8 cellular contexts compared by ENCODE assay signal in genomic region chr4:139301143-139301820, GRCh38. TPM values are rescaled to one million over a fixed set of nuclear protein-coding genes. Genes with fewer than 3 reads are reported as not detected.
DNase-seq lines count a peak whose midpoint lies in the region; ATAC-seq, FAIRE-seq and TF ChIP-seq lines count a peak whose summit lies in the region.

TSS of gene NAA15 (plus strand) at chr4:139301505. CDS start at chr4:139301778, 273 bp downstream.

- H3K79me2 ChIP-seq in OCI-LY1 (ENCODE audit: insufficient read depth, low read length), result peaks cover 53% of the 10 kb centered on the region

- BruUV-seq in Calu3 (replicated peaks; lab: Mats Ljungman, UMichigan), result no TSS peak

- H2AFZ ChIP-seq in OCI-LY1 (ENCODE audit: low read length), result 0 out of 2 replicates have a peak within 1 kb of the TSS, but pooled peaks have one; percentile 58

- ATAC-seq in GM21447 (IDR thresholded peaks at IDR 0.05; ENCODE audit: unreplicated experiment), result peak; percentile 81

- H3K36me3 Mint-ChIP-seq in Calu3 (ENCODE audit: insufficient read depth, unreplicated experiment) (peaks cover 25% of the 10 kb centered on the region), mesothelial cell of epicardium (peaks cover 11% of the 10 kb centered on the region)

- H3K27ac Mint-ChIP-seq in Calu3 (ENCODE audit: unreplicated experiment), result peak within 1 kb of the TSS; percentile 99
- peak within 1 kb of the TSS; percentile 100 for H3K27ac Mint-ChIP-seq in mesothelial cell of epicardium

- DNase-seq in Calu3 (peak; percentile 95), mesothelial cell of epicardium (ENCODE audit: low spot score in 2 of 2, unreplicated experiment in 2 of 2) (peak; percentile 91 to 94)
- peak; percentile 97 for DNase-seq in activated CD8-positive, alpha-beta memory T cell treated with anti-CD3 and anti-CD28 coated beads, Interleukin-2, amount 50 U/mL, for 4 hours
- DNase-seq in stimulated activated CD8-positive, alpha-beta memory T cell treated with anti-CD3 and anti-CD28 coated beads, Interleukin-15, amount 100 ng/mL, for 48 hours (ENCODE audit: low read depth in 2 of 2), result peak; percentile 96 to 97

- peak within 1 kb of the TSS; percentile 100 for H3K4me3 ChIP-seq in HUES64 (ENCODE audit: low read length)
- H3K4me3 ChIP-seq in OCI-LY1 (ENCODE audit: low read depth, low read length, poor library complexity, severe bottlenecking), result peak within 1 kb of the TSS; percentile 82

- H3K27me3 Mint-ChIP-seq in Calu3 (ENCODE audit: unreplicated experiment) (no peaks in the 10 kb centered on the region), mesothelial cell of epicardium (ENCODE audit: low read depth) (no peaks in the 10 kb centered on the region)

- peaks cover 10% of the 10 kb centered on the region for H3K4me1 ChIP-seq in HUES64 (ENCODE audit: insufficient read depth, low read length)
- peaks cover 55% of the 10 kb centered on the region for H3K4me1 ChIP-seq in OCI-LY1 (ENCODE audit: insufficient read depth, low read length, severe bottlenecking)

- peak; percentile 92 for FAIRE-seq in endometrium (lab: Jason Lieb, UNC)

- H3K27ac ChIP-seq in HUES64 (ENCODE audit: low read depth, low read length) (peak within 1 kb of the TSS; percentile 96), OCI-LY1 (ENCODE audit: low read depth, low read length, poor library complexity, severe bottlenecking) (peak within 1 kb of the TSS; percentile 85)

- H4K20me1 ChIP-seq in OCI-LY1 (ENCODE audit: insufficient read depth, low read length), result no peaks in the 10 kb centered on the region

- H3K9ac ChIP-seq in HUES64 (ENCODE audit: low read depth, low read length) (peak within 1 kb of the TSS; percentile 94), OCI-LY1 (ENCODE audit: low read length) (peak within 1 kb of the TSS; percentile 91)

- peaks cover 25% of the 10 kb centered on the region for H3K36me3 ChIP-seq in HUES64 (ENCODE audit: insufficient read depth, low read length)
- H3K36me3 ChIP-seq in OCI-LY1 (ENCODE audit: insufficient read depth, low read length), result peaks cover 29% of the 10 kb centered on the region

- no peak for TF ChIP-seq CTCF in Calu3 (IDR thresholded peaks at IDR 0.05; ENCODE audit: unreplicated experiment)
- no peak for TF ChIP-seq CTCF in OCI-LY1 (IDR thresholded peaks at IDR 0.05; ENCODE audit: low read length)
- no peak for TF ChIP-seq CTCF in mesothelial cell of epicardium (IDR thresholded peaks at IDR 0.05; ENCODE audit: unreplicated experiment)

- CTCF ChIA-PET in Calu3 (lab: Charles Lee), result interaction anchor here (1.4 kb wide), 1 partner anchor 125 kb away, joined by 7 read pairs; the partner anchor contains the start of gene ELF2

- H3K4me3 Mint-ChIP-seq in Calu3 (ENCODE audit: low read depth, unreplicated experiment) (peak within 1 kb of the TSS; percentile 98), mesothelial cell of epicardium (peak within 1 kb of the TSS; percentile 100)

- WGBS in HUES64, result under 1% methylated on average over 59 of the region's 59 CpGs

- H3F3A ChIP-seq in OCI-LY1 (ENCODE audit: insufficient read depth, low read length), result 0 out of 2 replicates have a peak, but pooled peaks cover 5% of the 10 kb centered on the region

- H3K4me1 Mint-ChIP-seq in Calu3 (ENCODE audit: low read depth, unreplicated experiment) (no peaks in the 10 kb centered on the region), mesothelial cell of epicardium (peaks cover 32% of the 10 kb centered on the region)

- peak within 1 kb of the TSS; percentile 83 for H3K4me2 ChIP-seq in OCI-LY1 (ENCODE audit: low read length)

- H3K9me3 ChIP-seq in HUES64 (ENCODE audit: insufficient read depth, low read depth, low read length) (peaks cover 10% of the 10 kb centered on the region; the same call in 1 of the 2 replicates), OCI-LY1 (ENCODE audit: low read length) (peaks cover 4% of the 10 kb centered on the region; the same call in 1 of the 2 replicates)

- no peaks in the 10 kb centered on the region for H3K9me2 ChIP-seq in OCI-LY1 (ENCODE audit: low read depth, low read length)

- H3K27me3 ChIP-seq in HUES64 (ENCODE audit: insufficient read depth, low read length) (no peaks in the 10 kb centered on the region), OCI-LY1 (ENCODE audit: insufficient read depth, low read length) (no peaks in the 10 kb centered on the region)

- intact Hi-C loops in Calu3 (cut with micrococcal nuclease; ENCODE audit: unreplicated experiment), result no loop called here

- H3K9me3 Mint-ChIP-seq in Calu3 (ENCODE audit: low read depth, unreplicated experiment), result no peaks in the 10 kb centered on the region
- H3K9me3 Mint-ChIP-seq in mesothelial cell of epicardium, result peaks cover 8% of the 10 kb centered on the region

RNA-seq across cellular contexts. Expression of gene NAA15, which starts in this region (rescaled TPM):
- total RNA-seq in Calu3 (2022), result 45.2 and 46.2 TPM in 2 replicates
- 80.9 TPM for polyA plus RNA-seq in HUES64 (2013, experiment 1 of 2)
- polyA plus RNA-seq in HUES64 (2013, experiment 2 of 2), result 76.1 TPM
- 55.1 to 58.5 TPM (median 56.8 TPM) in 3 replicates for total RNA-seq in mesothelial cell of epicardium

Comparison
In these comparisons a context has a peak if more than half of its experiments do, and no peak if none do; other contexts are left out.
1. Peak in every context shown above with its lines: DNase-seq, ATAC-seq, H3K4me3 ChIP-seq and H3K27ac ChIP-seq.